In genomic region chr4:156294577-156294976, GRCh38 we compare ENCODE assay signal across 8 cellular contexts.
A peak's percentile ranks its signal among the peaks of the same experiment; 100 is the strongest.
DNase-seq lines count a peak whose midpoint lies in the region; ATAC-seq and TF ChIP-seq lines count a peak whose summit lies in the region.
"Had no signal": no experiment of that assay in that cellular context is flagged by ENCODE, and none has a peak within 500 bp of the region (broad histone marks: within the 10 kb centered on the region; RNA-seq: fewer than 3 reads in every experiment).

No MANE protein-coding gene starts in this region.

- peak; percentile 50 for TF ChIP-seq RAD21 in neural cell (conservative IDR thresholded peaks at IDR 0.05)

- no peak overlapping the region for H3K14ac ChIP-seq in H9 (ENCODE audit: insufficient read depth, low read length)

- H3K4me1 ChIP-seq in H9 (ENCODE audit: insufficient read depth, low read length) (no peaks in the 10 kb centered on the region), aorta (ENCODE audit: control insufficient read depth in 1 of 2, insufficient read depth in 2 of 2, low read length in 2 of 2) (no peaks in the 10 kb centered on the region)

- H3K27me3 ChIP-seq in H9 (ENCODE audit: insufficient read depth, low read length) (no peaks in the 10 kb centered on the region), neural cell (ENCODE audit: insufficient read depth, low read depth, low read length) (no peaks in the 10 kb centered on the region), aorta (ENCODE audit: control insufficient read depth in 1 of 2, insufficient read depth in 2 of 2, low read length in 1 of 2) (no peaks in the 10 kb centered on the region)

- H2AFZ ChIP-seq in H9 (ENCODE audit: low read length) (no peak overlapping the region), neural cell (ENCODE audit: low read depth, low read length) (no peak overlapping the region)

- H3K9me3 ChIP-seq in H9 (ENCODE audit: control insufficient read depth, low read depth, low read length): no peaks in the 10 kb centered on the region
- H3K9me3 ChIP-seq in neural cell (ENCODE audit: low read length): no peaks in the 10 kb centered on the region
- H3K9me3 ChIP-seq in aorta (ENCODE audit: control insufficient read depth, low read length): no peaks in the 10 kb centered on the region

- no peak overlapping the region for H2BK15ac ChIP-seq in H9 (ENCODE audit: low read depth, low read length)

- H3K4ac ChIP-seq in H9 (ENCODE audit: low read depth, low read length): no peak overlapping the region

- H2BK20ac ChIP-seq in H9 (ENCODE audit: low read depth, low read length, poor library complexity, severe bottlenecking): no peak overlapping the region

- TF ChIP-seq CTCF in H9 (conservative IDR thresholded peaks at IDR 0.05) (peak; percentile 64), neural cell (IDR thresholded peaks at IDR 0.05; ENCODE audit: poor library complexity, severe bottlenecking) (peak; percentile 52)

- H3K4me3 ChIP-seq in neural cell (ENCODE audit: low read length) (no peak overlapping the region), aorta (ENCODE audit: low read length in 2 of 2) (no peak overlapping the region)

- H3K36me3 ChIP-seq in neural cell (ENCODE audit: insufficient read depth, low read length): no peaks in the 10 kb centered on the region
- no peaks in the 10 kb centered on the region for H3K36me3 ChIP-seq in aorta (ENCODE audit: control insufficient read depth in 1 of 2, insufficient read depth in 2 of 2, low read length in 1 of 2)

- H3K27ac ChIP-seq in H9 (ENCODE audit: insufficient read length, low read depth, low read length) (no peak overlapping the region), neural cell (ENCODE audit: low read length) (no peak overlapping the region), aorta (ENCODE audit: low read depth in 1 of 2, low read length in 2 of 2) (no peak overlapping the region)

- no peaks in the 10 kb centered on the region for H4K20me1 ChIP-seq in H9 (ENCODE audit: control insufficient read depth, insufficient read depth, insufficient read length)
- no peaks in the 10 kb centered on the region for H4K20me1 ChIP-seq in neural cell (ENCODE audit: insufficient read depth)

- ATAC-seq in HG02973 (IDR thresholded peaks at IDR 0.05; ENCODE audit: unreplicated experiment) (no peak), GM18519 (IDR thresholded peaks at IDR 0.05; ENCODE audit: low FRiP score, unreplicated experiment) (no peak), aorta (ENCODE audit: low FRiP score) (no peak)

- WGBS in H9 (ENCODE audit: extremely low coverage, insufficient read length, low lambda C conversion rate): no CpG with 5 or more reads among the region's 2 CpGs
- WGBS in aorta, 2 donors: 12 to 15% methylated on average over 2 of the region's 2 CpGs

- H3K79me2 ChIP-seq in H9 (ENCODE audit: insufficient read depth, low read length) (no peaks in the 10 kb centered on the region), neural cell (replicated peaks; ENCODE audit: insufficient read depth, low read length) (no peaks in the 10 kb centered on the region)

- H3K79me1 ChIP-seq in H9 (ENCODE audit: insufficient read depth, low read depth, low read length, poor library complexity, severe bottlenecking): no peaks in the 10 kb centered on the region

- H3K9me2 ChIP-seq in neural cell (ENCODE audit: insufficient read depth, low read length): no peaks in the 10 kb centered on the region

- peaks cover 12 to 23% of the 10 kb centered on the region in 2 experiments for H3K4me1 Mint-ChIP-seq in H9
- H3K4me1 Mint-ChIP-seq: activated B cell treated with CpG ODN at 0.5 μM for 24 hours had no signal

- H3F3A ChIP-seq in neural cell (ENCODE audit: insufficient read depth, low read length, poor library complexity, severe bottlenecking): peaks cover 3% of the 10 kb centered on the region

- no peak overlapping the region for H3K56ac ChIP-seq in H9 (ENCODE audit: insufficient read length, low read depth, low read length)

- H2BK12ac ChIP-seq in H9 (ENCODE audit: insufficient read length, low read depth, low read length): no peak overlapping the region

- H2BK5ac ChIP-seq in H9 (ENCODE audit: insufficient read length, low read length): no peak overlapping the region

- TF ChIP-seq EP300 in neural cell (conservative IDR thresholded peaks at IDR 0.05; ENCODE audit: poor library complexity, severe bottlenecking): no peak

- H3K27me3 Mint-ChIP-seq in H9 (ENCODE audit: low read depth): no peaks in the 10 kb centered on the region
- H3K27me3 Mint-ChIP-seq: activated B cell treated with CpG ODN at 0.5 μM for 24 hours had no signal

- no peaks in the 10 kb centered on the region for H3K9me3 Mint-ChIP-seq in H9
- H3K9me3 Mint-ChIP-seq: activated B cell treated with CpG ODN at 0.5 μM for 24 hours had no signal

- no peak overlapping the region for H3T11ph ChIP-seq in H9 (ENCODE audit: low read length)

- intact Hi-C loops in aorta (cut with DNase I): no loop called here

- H2BK120ac ChIP-seq in H9 (ENCODE audit: low read depth, low read length, poor library complexity, severe bottlenecking): no peak overlapping the region

- H4K5ac ChIP-seq in H9 (ENCODE audit: insufficient read length, low read depth, low read length): no peak overlapping the region

- no peak overlapping the region for H4K8ac ChIP-seq in H9 (replicated peaks; ENCODE audit: insufficient read length, low read depth, low read length)

- H3K9ac ChIP-seq in H9 (ENCODE audit: extremely low read depth, insufficient read length, low read length) (no peak overlapping the region), neural cell (ENCODE audit: low read length) (no peak overlapping the region)

- no peak overlapping the region for H4K91ac ChIP-seq in H9 (ENCODE audit: insufficient read length, low read depth, low read length)

- no peak overlapping the region for H3K23ac ChIP-seq in H9 (ENCODE audit: insufficient read length, low read depth, low read length)

- H3K4me3 Mint-ChIP-seq in H9: no peak overlapping the region
- H3K4me3 Mint-ChIP-seq: activated B cell treated with CpG ODN at 0.5 μM for 24 hours had no signal

- H3K23me2 ChIP-seq in H9 (ENCODE audit: insufficient read length, low read depth, low read length, poor library complexity, severe bottlenecking): no peaks in the 10 kb centered on the region

- no peak overlapping the region for H3K18ac ChIP-seq in H9 (ENCODE audit: insufficient read length, low read depth, low read length)

- no peak overlapping the region for H3K4me2 ChIP-seq in H9 (ENCODE audit: insufficient read depth, insufficient read length, low read length)
- no peak overlapping the region for H3K4me2 ChIP-seq in neural cell (ENCODE audit: low read length)

- DNase-seq in H9 (peak; percentile 26), NCI-H460 (ENCODE audit: extremely low read depth, low read depth) (peak; percentile 77), cerebellum (ENCODE audit: low spot score) (peak; percentile 1), aorta (no peak)
- DNase-seq: activated B cell treated with CpG ODN at 0.5 μM for 24 hours had no signal

- H2AK5ac ChIP-seq in H9 (ENCODE audit: insufficient read length, low read length): no peak overlapping the region

- H3K27ac Mint-ChIP-seq in H9: no peak overlapping the region; a peak in 1 of 7 replicates
- H3K27ac Mint-ChIP-seq: activated B cell treated with CpG ODN at 0.5 μM for 24 hours had no signal

- no peaks in the 10 kb centered on the region for H3K36me3 Mint-ChIP-seq in H9 (ENCODE audit: insufficient read depth in 1 of 3, low read depth in 3 of 3)

TF ChIP-seq in neural cell, 6 proteins besides CTCF, POLR2A, EP300 and RAD21:
- TF ChIP-seq EZH2 (IDR thresholded peaks at IDR 0.05; ENCODE audit: borderline replicate concordance, insufficient read depth, low read length, poor library complexity, severe bottlenecking) (no peak), REST (IDR thresholded peaks at IDR 0.05; ENCODE audit: borderline replicate concordance) (no peak), POLR2AphosphoS5 (IDR thresholded peaks at IDR 0.05) (no peak), TAF1 (IDR thresholded peaks at IDR 0.05; ENCODE audit: low read depth) (no peak), SMC3 (conservative IDR thresholded peaks at IDR 0.05; ENCODE audit: poor library complexity) (peak; percentile 19), MXI1 (conservative IDR thresholded peaks at IDR 0.05; ENCODE audit: poor library complexity, severe bottlenecking) (no peak)

Comparison
In these comparisons a context has a peak if more than half of its experiments do, and no peak if none do; other contexts are left out.
1. DNase-seq: peak in H9 (single experiment), NCI-H460 (single experiment) and cerebellum (single experiment); none in aorta (0 of 2).